Comparison of ENCODE assay signal across 16 cellular contexts in the genomic region with DNA sequence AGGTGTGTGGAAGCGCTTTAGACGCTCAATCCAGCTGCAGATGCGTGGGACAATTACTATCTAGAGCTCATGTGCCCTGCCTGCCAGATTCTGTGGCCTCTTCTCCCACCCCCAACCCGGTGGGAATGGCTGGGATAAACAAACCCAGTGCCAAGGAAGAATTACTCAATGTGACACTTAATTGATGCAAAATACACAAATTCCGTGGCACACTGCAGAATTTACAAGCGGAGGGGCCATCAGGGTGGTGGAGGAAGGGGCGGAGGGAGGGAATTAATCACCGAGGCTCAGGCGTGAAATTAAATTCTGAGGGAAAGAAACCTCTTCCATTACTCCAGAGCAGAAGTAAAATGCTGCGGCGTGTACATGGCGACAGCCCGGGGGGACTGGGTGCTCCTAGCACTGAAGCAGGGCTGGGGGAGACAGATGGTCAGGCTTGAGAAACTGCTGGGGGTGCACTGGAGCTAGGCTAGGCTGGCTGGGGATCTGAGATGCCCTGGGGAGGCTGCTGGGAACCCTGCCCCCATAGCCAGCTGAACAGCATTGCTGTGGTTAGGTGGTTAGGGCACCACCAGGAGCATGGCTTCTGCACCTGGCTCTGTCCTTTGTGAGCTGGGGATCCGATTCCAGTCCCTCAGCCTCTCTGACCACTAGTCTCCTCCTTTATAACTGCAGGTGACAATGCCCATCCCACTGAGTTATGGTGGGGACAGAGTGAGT.
DNase-seq lines count a peak whose midpoint lies in the region; ATAC-seq and TF ChIP-seq lines count a peak whose summit lies in the region.
"Had no signal": no experiment of that assay in that cellular context is flagged by ENCODE, and none has a peak within 500 bp of the region (broad histone marks: within the 10 kb centered on the region; RNA-seq: fewer than 3 reads in every experiment).

No MANE protein-coding gene starts in this region.

- H3K36me3 ChIP-seq in A673 (ENCODE audit: insufficient read depth, low read length, poor library complexity, severe bottlenecking) = no peaks in the 10 kb centered on the region
- no peaks in the 10 kb centered on the region for H3K36me3 ChIP-seq in CD8-positive, alpha-beta memory T cell (ENCODE audit: insufficient read depth, low read length)
- H3K36me3 ChIP-seq: SJSA1, vagina had no signal

- H4K91ac ChIP-seq in H9 (ENCODE audit: insufficient read length, low read depth, low read length) = no peak overlapping the region

- peaks cover 3% of the 10 kb centered on the region for H3K27me3 Mint-ChIP-seq in H9 (ENCODE audit: low read depth)
- H3K27me3 Mint-ChIP-seq in CD8-positive, alpha-beta memory T cell = peaks cover 8 to 22% of the 10 kb centered on the region in 2 donors
- H3K27me3 Mint-ChIP-seq: activated naive CD8-positive, alpha-beta T cell treated with anti-CD3 and anti-CD28 coated beads for 36 hours had no signal

- no peak overlapping the region for H2BK20ac ChIP-seq in H9 (ENCODE audit: low read depth, low read length, poor library complexity, severe bottlenecking)

- no peak overlapping the region for H2BK5ac ChIP-seq in H9 (ENCODE audit: insufficient read length, low read length)

- DNase-seq in A673 (ENCODE audit: low spot score) (peak; percentile 15), H9 (no peak), NCI-H446 treated with DMSO at 0.1 percent for 48 hours (lab: John Stamatoyannopoulos, UW) (peak; percentile 41), dorsolateral prefrontal cortex (no peak), SKM-1 (lab: John Stamatoyannopoulos, UW; ENCODE audit: unreplicated experiment) (no peak)
- no peak for DNase-seq in stimulated activated naive CD8-positive, alpha-beta T cell treated with anti-CD3 and anti-CD28 coated beads, Interleukin-15, Interleukin-2, amounts not matched to agents 100 U/mL and 50 U/mL, for 24 hours
- DNase-seq in activated CD4-positive, alpha-beta T cell treated with anti-CD3 and anti-CD28 coated beads, Interleukin-2, amount 50 U/mL, for 4 hours = no peak
- no peak for DNase-seq in CD8-positive, alpha-beta memory T cell
- DNase-seq: activated naive CD8-positive, alpha-beta T cell treated with anti-CD3 and anti-CD28 coated beads for 36 hours; cerebellar nuclear complex; Kasumi-1; psoas muscle; stimulated activated CD4-positive, alpha-beta T cell treated with anti-CD3 and anti-CD28 coated beads, Interleukin-1b, Interleukin-23, amount 100 ng/mL, for 48 hours had no signal

- peak overlapping the region; percentile 5; the same call in 1 of the 2 replicates for H3K14ac ChIP-seq in H9 (ENCODE audit: insufficient read depth, low read length)

- H3K27ac ChIP-seq in A673 (ENCODE audit: low read depth, low read length, poor library complexity, severe bottlenecking) (no peak overlapping the region), H9 (ENCODE audit: insufficient read length, low read depth, low read length) (no peak overlapping the region), dorsolateral prefrontal cortex (peak overlapping the region in 30 of 59 donors; percentile 0 to 58 (median 34))
- H3K27ac ChIP-seq in CD8-positive, alpha-beta memory T cell (ENCODE audit: low read depth, low read length) = no peak overlapping the region
- H3K27ac ChIP-seq: psoas muscle, SJSA1, vagina, VCaP had no signal

- no peak overlapping the region for H3K4me3 Mint-ChIP-seq in H9
- H3K4me3 Mint-ChIP-seq in CD8-positive, alpha-beta memory T cell = no peak overlapping the region
- H3K4me3 Mint-ChIP-seq: activated naive CD8-positive, alpha-beta T cell treated with anti-CD3 and anti-CD28 coated beads for 36 hours had no signal

- H3K4me3 ChIP-seq in A673 (ENCODE audit: low read depth, low read length, poor library complexity, severe bottlenecking) = no peak overlapping the region
- H3K4me3 ChIP-seq in dorsolateral prefrontal cortex = no peak overlapping the region
- no peak overlapping the region for H3K4me3 ChIP-seq in CD8-positive, alpha-beta memory T cell (ENCODE audit: low read length)
- H3K4me3 ChIP-seq: psoas muscle, SJSA1, vagina had no signal

- TF ChIP-seq CTCF in A673 (conservative IDR thresholded peaks at IDR 0.05; ENCODE audit: low read depth, low read length) (no peak), H9 (conservative IDR thresholded peaks at IDR 0.05) (no peak), dorsolateral prefrontal cortex (IDR thresholded peaks at IDR 0.05 in 54 of 56, conservative IDR thresholded peaks at IDR 0.05 in 2 of 56; ENCODE audit: low read depth in 1 of 56, partially characterized antibody in 56 of 56) (no peak)

- no peaks in the 10 kb centered on the region for H3K79me2 ChIP-seq in H9 (ENCODE audit: insufficient read depth, low read length)

- H2BK15ac ChIP-seq in H9 (ENCODE audit: low read depth, low read length) = no peak overlapping the region

- H2BK12ac ChIP-seq in H9 (ENCODE audit: insufficient read length, low read depth, low read length) = no peak overlapping the region

- H3K23me2 ChIP-seq in H9 (ENCODE audit: insufficient read length, low read depth, low read length, poor library complexity, severe bottlenecking) = no peaks in the 10 kb centered on the region

- H3K56ac ChIP-seq in H9 (ENCODE audit: insufficient read length, low read depth, low read length) = no peak overlapping the region

- POLR2A ChIA-PET in A673 (lab: Charles Lee; ENCODE audit: low non-redundant PET) = no interaction called here
- POLR2A ChIA-PET in CD8-positive, alpha-beta memory T cell (lab: Charles Lee) = interaction anchor here (0.9 kb wide), 1 partner anchor 28 kb away, joined by 3 read pairs; no protein-coding TSS in a partner anchor

- H3K18ac ChIP-seq in H9 (ENCODE audit: insufficient read length, low read depth, low read length) = no peak overlapping the region

- no TSS peak for BruUV-seq in A673 (replicated peaks; lab: Mats Ljungman, UMichigan)

- CTCF ChIA-PET in A673 (lab: Charles Lee) = no interaction called here
- CTCF ChIA-PET in CD8-positive, alpha-beta memory T cell (lab: Charles Lee) = no interaction called here

- H3K4me2 ChIP-seq in H9 (ENCODE audit: insufficient read depth, insufficient read length, low read length) = no peak overlapping the region

- H3T11ph ChIP-seq in H9 (ENCODE audit: low read length) = no peak overlapping the region

- H2AK5ac ChIP-seq in H9 (ENCODE audit: insufficient read length, low read length) = no peak overlapping the region

- peaks cover 16 to 36% of the 10 kb centered on the region in 2 experiments for H3K4me1 Mint-ChIP-seq in H9
- no peaks in the 10 kb centered on the region for H3K4me1 Mint-ChIP-seq in CD8-positive, alpha-beta memory T cell
- H3K4me1 Mint-ChIP-seq: activated naive CD8-positive, alpha-beta T cell treated with anti-CD3 and anti-CD28 coated beads for 36 hours had no signal

- WGBS in H9 (ENCODE audit: extremely low coverage, insufficient read length, low lambda C conversion rate) = no CpG with 5 or more reads among the region's 14 CpGs

- peaks cover 2% of the 10 kb centered on the region for H3K27me3 ChIP-seq in A673 (replicated peaks; ENCODE audit: insufficient read depth, low read depth, low read length, poor library complexity)
- H3K27me3 ChIP-seq in H9 (ENCODE audit: insufficient read depth, low read length) = no peaks in the 10 kb centered on the region
- no peaks in the 10 kb centered on the region for H3K27me3 ChIP-seq in dorsolateral prefrontal cortex
- no peaks in the 10 kb centered on the region for H3K27me3 ChIP-seq in CD8-positive, alpha-beta memory T cell (ENCODE audit: insufficient read depth, low read length, poor library complexity, severe bottlenecking)
- H3K27me3 ChIP-seq: SJSA1, vagina had no signal

- H2AFZ ChIP-seq in H9 (ENCODE audit: low read length) = no peak overlapping the region

- H3K23ac ChIP-seq in H9 (ENCODE audit: insufficient read length, low read depth, low read length) = no peak overlapping the region

- H3K27ac Mint-ChIP-seq in H9 = no peak overlapping the region
- peak overlapping the region in 1 of 8 donors; percentile 67 for H3K27ac Mint-ChIP-seq in CD8-positive, alpha-beta memory T cell
- H3K27ac Mint-ChIP-seq: activated naive CD8-positive, alpha-beta T cell treated with anti-CD3 and anti-CD28 coated beads for 36 hours had no signal

- no peaks in the 10 kb centered on the region for H3K79me1 ChIP-seq in H9 (ENCODE audit: insufficient read depth, low read depth, low read length, poor library complexity, severe bottlenecking)

- H4K8ac ChIP-seq in H9 (replicated peaks; ENCODE audit: insufficient read length, low read depth, low read length) = no peak overlapping the region

- H3K36me3 Mint-ChIP-seq in H9 (ENCODE audit: insufficient read depth in 1 of 3, low read depth in 3 of 3) = no peaks in the 10 kb centered on the region
- no peaks in the 10 kb centered on the region for H3K36me3 Mint-ChIP-seq in CD8-positive, alpha-beta memory T cell
- H3K36me3 Mint-ChIP-seq: activated naive CD8-positive, alpha-beta T cell treated with anti-CD3 and anti-CD28 coated beads for 36 hours had no signal

- H2BK120ac ChIP-seq in H9 (ENCODE audit: low read depth, low read length, poor library complexity, severe bottlenecking) = no peak overlapping the region

- H3K4me1 ChIP-seq in A673 (ENCODE audit: insufficient read depth, low read length, poor library complexity, severe bottlenecking) = peaks cover 12% of the 10 kb centered on the region
- H3K4me1 ChIP-seq in H9 (ENCODE audit: insufficient read depth, low read length) = peaks cover 2% of the 10 kb centered on the region; the same call in 1 of the 2 replicates
- no peaks in the 10 kb centered on the region for H3K4me1 ChIP-seq in CD8-positive, alpha-beta memory T cell (ENCODE audit: insufficient read depth, low read length)
- H3K4me1 ChIP-seq: psoas muscle, vagina had no signal

- H3K4ac ChIP-seq in H9 (ENCODE audit: low read depth, low read length) = no peak overlapping the region

- H3K9ac ChIP-seq in H9 (ENCODE audit: extremely low read depth, insufficient read length, low read length) = no peak overlapping the region

- no peak for ATAC-seq in stimulated activated naive CD8-positive, alpha-beta T cell treated with anti-CD3 and anti-CD28 coated beads, Interleukin-15, Interleukin-2, amounts not matched to agents 100 U/mL and 50 U/mL, for 24 hours

- H4K20me1 ChIP-seq in H9 (ENCODE audit: control insufficient read depth, insufficient read depth, insufficient read length) = no peaks in the 10 kb centered on the region

- intact Hi-C loops in A673 (cut with micrococcal nuclease; ENCODE audit: unreplicated experiment) (no loop called here), dorsolateral prefrontal cortex (cut with DNase I) (no loop called here)

- H4K5ac ChIP-seq in H9 (ENCODE audit: insufficient read length, low read depth, low read length) = no peak overlapping the region

- no peaks in the 10 kb centered on the region for H3K9me3 ChIP-seq in A673 (ENCODE audit: low read depth, low read length, poor library complexity, severe bottlenecking)
- H3K9me3 ChIP-seq in H9 (ENCODE audit: control insufficient read depth, low read depth, low read length) = no peaks in the 10 kb centered on the region
- no peaks in the 10 kb centered on the region for H3K9me3 ChIP-seq in CD8-positive, alpha-beta memory T cell (ENCODE audit: low read length)
- H3K9me3 ChIP-seq: psoas muscle, SJSA1, vagina had no signal

- no peaks in the 10 kb centered on the region; a peak in 1 of 5 replicates for H3K9me3 Mint-ChIP-seq in H9
- H3K9me3 Mint-ChIP-seq in CD8-positive, alpha-beta memory T cell = no peaks in the 10 kb centered on the region
- H3K9me3 Mint-ChIP-seq: activated naive CD8-positive, alpha-beta T cell treated with anti-CD3 and anti-CD28 coated beads for 36 hours had no signal

Comparison
In these comparisons a context has a peak if more than half of its experiments do, and no peak if none do; other contexts are left out.
1. DNase-seq: peak in A673 (single experiment) and NCI-H446 treated with DMSO at 0.1 percent for 48 hours (single experiment); none in H9 (single experiment), dorsolateral prefrontal cortex (0 of 10), stimulated activated naive CD8-positive, alpha-beta T cell treated with anti-CD3 and anti-CD28 coated beads, Interleukin-15, Interleukin-2, amounts not matched to agents 100 U/mL and 50 U/mL, for 24 hours (single experiment), activated CD4-positive, alpha-beta T cell treated with anti-CD3 and anti-CD28 coated beads, Interleukin-2, amount 50 U/mL, for 4 hours (0 of 2), CD8-positive, alpha-beta memory T cell (0 of 5) and SKM-1 (single experiment).
2. H3K27ac ChIP-seq: peak in dorsolateral prefrontal cortex (30 of 59); none in A673 (single experiment), H9 (single experiment) and CD8-positive, alpha-beta memory T cell (single experiment).